Comparison of ENCODE assay signal across 8 cellular contexts in the genomic region with DNA sequence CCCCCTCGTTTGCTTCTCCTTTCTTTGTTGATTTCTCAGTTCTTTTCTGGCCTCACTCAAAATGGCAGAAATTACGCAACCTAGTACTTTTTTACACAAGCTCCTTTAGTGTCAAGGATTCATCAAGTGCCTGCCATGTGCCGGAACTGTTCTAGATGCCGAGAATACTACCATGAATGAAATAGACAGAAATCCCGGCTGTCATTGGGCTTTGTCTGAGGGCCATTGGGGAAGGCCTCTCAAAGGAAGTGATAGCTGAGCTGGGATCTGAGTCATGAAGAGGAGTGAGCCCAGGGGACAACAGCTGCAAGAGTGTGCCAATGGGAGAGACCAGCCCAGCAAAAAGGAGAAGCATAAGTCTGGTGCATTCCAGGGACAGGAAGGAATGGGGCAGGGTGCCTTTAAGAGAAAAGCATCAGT. TPM values are rescaled to one million over a fixed set of nuclear protein-coding genes. Genes with fewer than 3 reads are reported as not detected.
DNase-seq lines count a peak whose midpoint lies in the region; ATAC-seq and TF ChIP-seq lines count a peak whose summit lies in the region.

No MANE protein-coding gene starts in this region.

- no peaks in the 10 kb centered on the region for H3K27me3 Mint-ChIP-seq in naive thymus-derived CD8-positive, alpha-beta T cell

- peak overlapping the region in 1 of 10 donors; percentile 51 for H3K4me3 Mint-ChIP-seq in naive thymus-derived CD8-positive, alpha-beta T cell

- H3K9me3 ChIP-seq in SK-N-SH: no peaks in the 10 kb centered on the region

- TF ChIP-seq CTCF in HFF-Myc (IDR thresholded peaks at IDR 0.05; ENCODE audit: low read depth, low read length, missing control alignments): no peak
- no peak for TF ChIP-seq CTCF in SK-N-SH (IDR thresholded peaks at IDR 0.05)

- H3K27ac ChIP-seq in SK-N-SH (ENCODE audit: low read depth in 2 of 2, low read length in 1 of 2): peak overlapping the region in 1 of 2 experiments; percentile 50; a peak in 2 of 4 replicates

- H3K79me2 ChIP-seq in SK-N-SH (ENCODE audit: insufficient read depth): no peaks in the 10 kb centered on the region

- H3K9ac ChIP-seq in SK-N-SH: 0 out of 2 replicates have a peak overlapping the region, but pooled peaks have one; percentile 4

- H3K36me3 ChIP-seq in SK-N-SH (replicated peaks in 1 of 2; ENCODE audit: control insufficient read depth in 1 of 2, insufficient read depth in 2 of 2, low read length in 1 of 2): no peaks in the 10 kb centered on the region

- ATAC-seq in naive thymus-derived CD8-positive, alpha-beta T cell: no peak

- no peaks in the 10 kb centered on the region for H3K36me3 Mint-ChIP-seq in naive thymus-derived CD8-positive, alpha-beta T cell

- no peak overlapping the region for H3K4me3 ChIP-seq in HFF-Myc (replicated peaks; ENCODE audit: low read depth, low read length)
- no peak overlapping the region for H3K4me3 ChIP-seq in SK-N-SH (ENCODE audit: low read depth in 2 of 2, low read length in 1 of 2)

- no peaks in the 10 kb centered on the region for H3K27me3 ChIP-seq in SK-N-SH (ENCODE audit: insufficient read depth)

- peak overlapping the region; percentile 44; the same call in 1 of the 2 replicates for H2AFZ ChIP-seq in SK-N-SH (ENCODE audit: low read depth)

- CTCF ChIA-PET in SK-N-SH (lab: Yijun Ruan, JAX): no interaction called here

- no peak for TF ChIP-seq RAD21 in SK-N-SH (IDR thresholded peaks at IDR 0.05; ENCODE audit: low read length)

- H3K27ac Mint-ChIP-seq in naive thymus-derived CD8-positive, alpha-beta T cell: peak overlapping the region in 2 of 10 donors; percentile 17 to 28

- no peaks in the 10 kb centered on the region for H4K20me1 ChIP-seq in SK-N-SH (ENCODE audit: insufficient read depth)

- H3K4me2 ChIP-seq in SK-N-SH: peak overlapping the region; percentile 17; the same call in 1 of the 2 replicates

- 0 out of 4 replicates have a peak, but pooled peaks of 1 of the 2 experiments have one; percentile 12 for TF ChIP-seq EP300 in SK-N-SH (IDR thresholded peaks at IDR 0.05; ENCODE audit: borderline replicate concordance in 1 of 2, low read depth in 1 of 2, low read length in 1 of 2)

- H3K9me2 ChIP-seq in SK-N-SH: no peaks in the 10 kb centered on the region

- H3F3A ChIP-seq in SK-N-SH (replicated peaks; ENCODE audit: insufficient read depth): peaks cover 15% of the 10 kb centered on the region

- WGBS in SK-N-SH (ENCODE audit: low lambda C conversion rate): 74% methylated on average over 5 of the region's 5 CpGs

- POLR2A ChIA-PET in SK-N-SH (lab: Yijun Ruan, JAX): no interaction called here
- POLR2A ChIA-PET in naive thymus-derived CD8-positive, alpha-beta T cell (lab: Charles Lee): no interaction called here

- intact Hi-C loops in posterior vena cava (cut with DNase I): no loop called here

- DNase-seq in HFF-Myc (ENCODE audit: extremely low read depth, low read depth) (peak; percentile 55), SK-N-SH (no peak), glomerular visceral epithelial cell (ENCODE audit: extremely low spot score) (peak; percentile 84), posterior vena cava (ENCODE audit: low spot score) (peak; percentile 83), NCI-H524 (lab: John Stamatoyannopoulos, UW) (no peak), NCI-H128 (lab: John Stamatoyannopoulos, UW; ENCODE audit: unreplicated experiment) (no peak), middle frontal gyrus (ENCODE audit: extremely low spot score, low spot score) (no peak)
- no peak for DNase-seq in naive thymus-derived CD8-positive, alpha-beta T cell

- peaks cover 0 to 17% (median 1%) of the 10 kb centered on the region in 4 donors for H3K4me1 Mint-ChIP-seq in naive thymus-derived CD8-positive, alpha-beta T cell

- H3K4me1 ChIP-seq in SK-N-SH (ENCODE audit: control insufficient read depth in 1 of 2, insufficient read depth in 2 of 2, low read depth in 1 of 2, low read length in 1 of 2): peaks cover 2 to 20% of the 10 kb centered on the region in 2 experiments; a peak in 2 of 4 replicates

- no peaks in the 10 kb centered on the region for H3K9me3 Mint-ChIP-seq in naive thymus-derived CD8-positive, alpha-beta T cell

TF ChIP-seq in SK-N-SH, 30 proteins besides CTCF, POLR2A, EP300 and RAD21:
- TF ChIP-seq SMC3 (IDR thresholded peaks at IDR 0.05; ENCODE audit: low read depth, low read length): no peak
- no peak for TF ChIP-seq POLR2AphosphoS5 (IDR thresholded peaks at IDR 0.05; ENCODE audit: low read depth, low read length)
- no peak for TF ChIP-seq TEAD4 (IDR thresholded peaks at IDR 0.05; ENCODE audit: borderline replicate concordance, insufficient read depth)
- TF ChIP-seq TAF1 (IDR thresholded peaks at IDR 0.05; ENCODE audit: borderline replicate concordance, low read depth, low read length): no peak
- TF ChIP-seq SIN3A (IDR thresholded peaks at IDR 0.05; ENCODE audit: borderline replicate concordance, low read depth, low read length): no peak
- peak; percentile 59; the same call in 1 of the 2 replicates for TF ChIP-seq FOSL2 (IDR thresholded peaks at IDR 0.05; ENCODE audit: borderline replicate concordance, low read depth)
- 0 out of 2 replicates have a peak, but pooled peaks have one; percentile 45 for TF ChIP-seq MAX (IDR thresholded peaks at IDR 0.05; ENCODE audit: low read depth)
- TF ChIP-seq EZH2phosphoT487 (IDR thresholded peaks at IDR 0.05; ENCODE audit: borderline replicate concordance, low read depth): no peak
- peak; percentile 49 for TF ChIP-seq TCF12 (IDR thresholded peaks at IDR 0.05)
- no peak for TF ChIP-seq GABPA (IDR thresholded peaks at IDR 0.05; ENCODE audit: low read depth)
- TF ChIP-seq, protein P1, sequence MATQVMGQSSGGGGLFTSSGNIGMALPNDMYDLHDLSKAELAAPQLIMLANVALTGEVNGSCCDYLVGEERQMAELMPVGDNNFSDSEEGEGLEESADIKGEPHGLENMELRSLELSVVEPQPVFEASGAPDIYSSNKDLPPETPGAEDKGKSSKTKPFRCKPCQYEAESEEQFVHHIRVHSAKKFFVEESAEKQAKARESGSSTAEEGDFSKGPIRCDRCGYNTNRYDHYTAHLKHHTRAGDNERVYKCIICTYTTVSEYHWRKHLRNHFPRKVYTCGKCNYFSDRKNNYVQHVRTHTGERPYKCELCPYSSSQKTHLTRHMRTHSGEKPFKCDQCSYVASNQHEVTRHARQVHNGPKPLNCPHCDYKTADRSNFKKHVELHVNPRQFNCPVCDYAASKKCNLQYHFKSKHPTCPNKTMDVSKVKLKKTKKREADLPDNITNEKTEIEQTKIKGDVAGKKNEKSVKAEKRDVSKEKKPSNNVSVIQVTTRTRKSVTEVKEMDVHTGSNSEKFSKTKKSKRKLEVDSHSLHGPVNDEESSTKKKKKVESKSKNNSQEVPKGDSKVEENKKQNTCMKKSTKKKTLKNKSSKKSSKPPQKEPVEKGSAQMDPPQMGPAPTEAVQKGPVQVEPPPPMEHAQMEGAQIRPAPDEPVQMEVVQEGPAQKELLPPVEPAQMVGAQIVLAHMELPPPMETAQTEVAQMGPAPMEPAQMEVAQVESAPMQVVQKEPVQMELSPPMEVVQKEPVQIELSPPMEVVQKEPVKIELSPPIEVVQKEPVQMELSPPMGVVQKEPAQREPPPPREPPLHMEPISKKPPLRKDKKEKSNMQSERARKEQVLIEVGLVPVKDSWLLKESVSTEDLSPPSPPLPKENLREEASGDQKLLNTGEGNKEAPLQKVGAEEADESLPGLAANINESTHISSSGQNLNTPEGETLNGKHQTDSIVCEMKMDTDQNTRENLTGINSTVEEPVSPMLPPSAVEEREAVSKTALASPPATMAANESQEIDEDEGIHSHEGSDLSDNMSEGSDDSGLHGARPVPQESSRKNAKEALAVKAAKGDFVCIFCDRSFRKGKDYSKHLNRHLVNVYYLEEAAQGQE (IDR thresholded peaks at IDR 0.05; ENCODE audit: low read depth, low read length): no peak
- no peak for TF ChIP-seq NRF1 (IDR thresholded peaks at IDR 0.05; ENCODE audit: low read depth, low read length)
- no peak for TF ChIP-seq NFIC (IDR thresholded peaks at IDR 0.05; ENCODE audit: borderline replicate concordance)
- TF ChIP-seq, protein P2, sequence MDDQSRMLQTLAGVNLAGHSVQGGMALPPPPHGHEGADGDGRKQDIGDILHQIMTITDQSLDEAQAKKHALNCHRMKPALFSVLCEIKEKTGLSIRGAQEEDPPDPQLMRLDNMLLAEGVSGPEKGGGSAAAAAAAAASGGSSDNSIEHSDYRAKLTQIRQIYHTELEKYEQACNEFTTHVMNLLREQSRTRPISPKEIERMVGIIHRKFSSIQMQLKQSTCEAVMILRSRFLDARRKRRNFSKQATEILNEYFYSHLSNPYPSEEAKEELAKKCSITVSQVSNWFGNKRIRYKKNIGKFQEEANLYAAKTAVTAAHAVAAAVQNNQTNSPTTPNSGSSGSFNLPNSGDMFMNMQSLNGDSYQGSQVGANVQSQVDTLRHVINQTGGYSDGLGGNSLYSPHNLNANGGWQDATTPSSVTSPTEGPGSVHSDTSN (IDR thresholded peaks at IDR 0.05): 0 out of 2 replicates have a peak, but pooled peaks have one; percentile 30
- no peak for TF ChIP-seq CHD2 (IDR thresholded peaks at IDR 0.05; ENCODE audit: low read length, partially characterized antibody)
- TF ChIP-seq MEF2A (IDR thresholded peaks at IDR 0.05; ENCODE audit: borderline replicate concordance, low read depth): no peak
- peak; percentile 33 for TF ChIP-seq JUND (IDR thresholded peaks at IDR 0.05)

RNA-seq across cellular contexts. Expression of gene PPP1CB, which starts 34.3 kb away (rescaled TPM):
- polyA plus RNA-seq in SK-N-SH (2012; rRNA removed): 21.7 and 24.7 TPM in 2 replicates
- polyA plus RNA-seq in SK-N-SH (2012; cell fraction: cytosol; rRNA removed): 26.6 and 31.3 TPM in 2 replicates
- polyA plus RNA-seq in SK-N-SH (2012; cell fraction: nucleus; rRNA removed): 9.1 and 17.2 TPM in 2 replicates
- 100 to 1,000 TPM; 429 to 446 TPM for total RNA-seq in posterior vena cava
- total RNA-seq in naive thymus-derived CD8-positive, alpha-beta T cell: 100 to 1,000 TPM; 165 to 166 TPM
- polyA plus RNA-seq in naive thymus-derived CD8-positive, alpha-beta T cell: 10 to 100 TPM; 63.1 to 85.7 (median 82.1) TPM

Comparison
In these comparisons a context has a peak if more than half of its experiments do, and no peak if none do; other contexts are left out.
1. DNase-seq: peak in HFF-Myc (single experiment), glomerular visceral epithelial cell (single experiment) and posterior vena cava (single experiment); none in SK-N-SH (single experiment), NCI-H524 (0 of 2), NCI-H128 (single experiment), middle frontal gyrus (single experiment) and naive thymus-derived CD8-positive, alpha-beta T cell (0 of 10).